2 cellular contexts compared by ENCODE assay signal in the genomic region with DNA sequence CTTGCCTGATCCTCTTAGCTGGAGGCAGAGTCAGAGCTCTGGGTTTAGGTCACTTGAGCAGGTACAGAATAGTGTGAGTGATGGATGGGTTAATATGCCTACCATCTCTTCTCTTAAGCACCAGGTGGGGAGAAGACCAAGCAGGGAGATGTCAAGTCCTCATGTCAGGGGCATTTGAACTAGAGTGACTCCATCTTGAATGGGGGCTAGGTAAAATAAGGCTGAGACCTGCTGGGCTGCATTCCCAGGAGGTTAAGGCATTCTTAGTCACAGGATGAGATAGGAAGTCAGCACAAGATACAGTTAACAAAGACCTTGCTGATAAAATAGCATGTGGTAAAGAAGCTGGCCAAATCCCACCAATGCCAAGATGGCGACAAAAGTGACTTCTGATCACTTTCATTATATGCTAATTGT.
TF ChIP-seq lines count a peak whose summit lies in the region.

No MANE protein-coding gene starts in this region.

TF ChIP-seq in GM23338, 12 proteins besides CTCF, POLR2A, EP300 and RAD21:
- TF ChIP-seq CREB1 (CRISPR knock-in tag; IDR thresholded peaks at IDR 0.05; ENCODE audit: low read depth) = no peak
- no peak for TF ChIP-seq STAT1 (IDR thresholded peaks at IDR 0.05; ENCODE audit: unreplicated experiment)
- TF ChIP-seq EZH2 (IDR thresholded peaks at IDR 0.05; ENCODE audit: low read depth, unreplicated experiment) = no peak
- TF ChIP-seq POLR2AphosphoS5 (IDR thresholded peaks at IDR 0.05; ENCODE audit: low read depth) = no peak
- TF ChIP-seq, protein P1, sequence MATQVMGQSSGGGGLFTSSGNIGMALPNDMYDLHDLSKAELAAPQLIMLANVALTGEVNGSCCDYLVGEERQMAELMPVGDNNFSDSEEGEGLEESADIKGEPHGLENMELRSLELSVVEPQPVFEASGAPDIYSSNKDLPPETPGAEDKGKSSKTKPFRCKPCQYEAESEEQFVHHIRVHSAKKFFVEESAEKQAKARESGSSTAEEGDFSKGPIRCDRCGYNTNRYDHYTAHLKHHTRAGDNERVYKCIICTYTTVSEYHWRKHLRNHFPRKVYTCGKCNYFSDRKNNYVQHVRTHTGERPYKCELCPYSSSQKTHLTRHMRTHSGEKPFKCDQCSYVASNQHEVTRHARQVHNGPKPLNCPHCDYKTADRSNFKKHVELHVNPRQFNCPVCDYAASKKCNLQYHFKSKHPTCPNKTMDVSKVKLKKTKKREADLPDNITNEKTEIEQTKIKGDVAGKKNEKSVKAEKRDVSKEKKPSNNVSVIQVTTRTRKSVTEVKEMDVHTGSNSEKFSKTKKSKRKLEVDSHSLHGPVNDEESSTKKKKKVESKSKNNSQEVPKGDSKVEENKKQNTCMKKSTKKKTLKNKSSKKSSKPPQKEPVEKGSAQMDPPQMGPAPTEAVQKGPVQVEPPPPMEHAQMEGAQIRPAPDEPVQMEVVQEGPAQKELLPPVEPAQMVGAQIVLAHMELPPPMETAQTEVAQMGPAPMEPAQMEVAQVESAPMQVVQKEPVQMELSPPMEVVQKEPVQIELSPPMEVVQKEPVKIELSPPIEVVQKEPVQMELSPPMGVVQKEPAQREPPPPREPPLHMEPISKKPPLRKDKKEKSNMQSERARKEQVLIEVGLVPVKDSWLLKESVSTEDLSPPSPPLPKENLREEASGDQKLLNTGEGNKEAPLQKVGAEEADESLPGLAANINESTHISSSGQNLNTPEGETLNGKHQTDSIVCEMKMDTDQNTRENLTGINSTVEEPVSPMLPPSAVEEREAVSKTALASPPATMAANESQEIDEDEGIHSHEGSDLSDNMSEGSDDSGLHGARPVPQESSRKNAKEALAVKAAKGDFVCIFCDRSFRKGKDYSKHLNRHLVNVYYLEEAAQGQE (IDR thresholded peaks at IDR 0.05; ENCODE audit: unreplicated experiment) = no peak
- TF ChIP-seq, protein P2, sequence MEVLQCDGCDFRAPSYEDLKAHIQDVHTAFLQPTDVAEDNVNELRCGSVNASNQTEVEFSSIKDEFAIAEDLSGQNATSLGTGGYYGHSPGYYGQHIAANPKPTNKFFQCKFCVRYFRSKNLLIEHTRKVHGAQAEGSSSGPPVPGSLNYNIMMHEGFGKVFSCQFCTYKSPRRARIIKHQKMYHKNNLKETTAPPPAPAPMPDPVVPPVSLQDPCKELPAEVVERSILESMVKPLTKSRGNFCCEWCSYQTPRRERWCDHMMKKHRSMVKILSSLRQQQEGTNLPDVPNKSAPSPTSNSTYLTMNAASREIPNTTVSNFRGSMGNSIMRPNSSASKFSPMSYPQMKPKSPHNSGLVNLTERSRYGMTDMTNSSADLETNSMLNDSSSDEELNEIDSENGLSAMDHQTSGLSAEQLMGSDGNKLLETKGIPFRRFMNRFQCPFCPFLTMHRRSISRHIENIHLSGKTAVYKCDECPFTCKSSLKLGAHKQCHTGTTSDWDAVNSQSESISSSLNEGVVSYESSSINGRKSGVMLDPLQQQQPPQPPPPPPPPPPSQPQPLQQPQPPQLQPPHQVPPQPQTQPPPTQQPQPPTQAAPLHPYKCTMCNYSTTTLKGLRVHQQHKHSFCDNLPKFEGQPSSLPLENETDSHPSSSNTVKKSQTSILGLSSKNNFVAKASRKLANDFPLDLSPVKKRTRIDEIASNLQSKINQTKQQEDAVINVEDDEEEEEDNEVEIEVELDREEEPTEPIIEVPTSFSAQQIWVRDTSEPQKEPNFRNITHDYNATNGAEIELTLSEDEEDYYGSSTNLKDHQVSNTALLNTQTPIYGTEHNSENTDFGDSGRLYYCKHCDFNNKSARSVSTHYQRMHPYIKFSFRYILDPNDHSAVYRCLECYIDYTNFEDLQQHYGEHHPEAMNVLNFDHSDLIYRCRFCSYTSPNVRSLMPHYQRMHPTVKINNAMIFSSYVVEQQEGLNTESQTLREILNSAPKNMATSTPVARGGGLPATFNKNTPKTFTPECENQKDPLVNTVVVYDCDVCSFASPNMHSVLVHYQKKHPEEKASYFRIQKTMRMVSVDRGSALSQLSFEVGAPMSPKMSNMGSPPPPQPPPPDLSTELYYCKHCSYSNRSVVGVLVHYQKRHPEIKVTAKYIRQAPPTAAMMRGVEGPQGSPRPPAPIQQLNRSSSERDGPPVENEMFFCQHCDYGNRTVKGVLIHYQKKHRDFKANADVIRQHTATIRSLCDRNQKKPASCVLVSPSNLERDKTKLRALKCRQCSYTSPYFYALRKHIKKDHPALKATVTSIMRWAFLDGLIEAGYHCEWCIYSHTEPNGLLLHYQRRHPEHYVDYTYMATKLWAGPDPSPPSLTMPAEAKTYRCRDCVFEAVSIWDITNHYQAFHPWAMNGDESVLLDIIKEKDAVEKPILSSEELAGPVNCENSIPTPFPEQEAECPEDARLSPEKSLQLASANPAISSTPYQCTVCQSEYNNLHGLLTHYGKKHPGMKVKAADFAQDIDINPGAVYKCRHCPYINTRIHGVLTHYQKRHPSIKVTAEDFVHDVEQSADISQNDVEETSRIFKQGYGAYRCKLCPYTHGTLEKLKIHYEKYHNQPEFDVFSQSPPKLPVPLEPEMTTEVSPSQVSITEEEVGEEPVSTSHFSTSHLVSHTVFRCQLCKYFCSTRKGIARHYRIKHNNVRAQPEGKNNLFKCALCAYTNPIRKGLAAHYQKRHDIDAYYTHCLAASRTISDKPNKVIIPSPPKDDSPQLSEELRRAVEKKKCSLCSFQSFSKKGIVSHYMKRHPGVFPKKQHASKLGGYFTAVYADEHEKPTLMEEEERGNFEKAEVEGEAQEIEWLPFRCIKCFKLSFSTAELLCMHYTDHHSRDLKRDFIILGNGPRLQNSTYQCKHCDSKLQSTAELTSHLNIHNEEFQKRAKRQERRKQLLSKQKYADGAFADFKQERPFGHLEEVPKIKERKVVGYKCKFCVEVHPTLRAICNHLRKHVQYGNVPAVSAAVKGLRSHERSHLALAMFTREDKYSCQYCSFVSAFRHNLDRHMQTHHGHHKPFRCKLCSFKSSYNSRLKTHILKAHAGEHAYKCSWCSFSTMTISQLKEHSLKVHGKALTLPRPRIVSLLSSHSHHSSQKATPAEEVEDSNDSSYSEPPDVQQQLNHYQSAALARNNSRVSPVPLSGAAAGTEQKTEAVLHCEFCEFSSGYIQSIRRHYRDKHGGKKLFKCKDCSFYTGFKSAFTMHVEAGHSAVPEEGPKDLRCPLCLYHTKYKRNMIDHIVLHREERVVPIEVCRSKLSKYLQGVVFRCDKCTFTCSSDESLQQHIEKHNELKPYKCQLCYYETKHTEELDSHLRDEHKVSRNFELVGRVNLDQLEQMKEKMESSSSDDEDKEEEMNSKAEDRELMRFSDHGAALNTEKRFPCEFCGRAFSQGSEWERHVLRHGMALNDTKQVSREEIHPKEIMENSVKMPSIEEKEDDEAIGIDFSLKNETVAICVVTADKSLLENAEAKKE (CRISPR knock-in tag; IDR thresholded peaks at IDR 0.05) = no peak

TF ChIP-seq in H1, 55 proteins besides CTCF, POLR2A, EP300 and RAD21:
- no peak for TF ChIP-seq CBX5 (IDR thresholded peaks at IDR 0.05; ENCODE audit: low read depth, low read length)
- TF ChIP-seq, protein P3, sequence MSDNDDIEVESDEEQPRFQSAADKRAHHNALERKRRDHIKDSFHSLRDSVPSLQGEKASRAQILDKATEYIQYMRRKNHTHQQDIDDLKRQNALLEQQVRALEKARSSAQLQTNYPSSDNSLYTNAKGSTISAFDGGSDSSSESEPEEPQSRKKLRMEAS (IDR thresholded peaks at IDR 0.05) = no peak
- no peak for TF ChIP-seq POU5F1 (IDR thresholded peaks at IDR 0.05; ENCODE audit: low read depth, low read length)
- no peak for TF ChIP-seq FOSL1 (IDR thresholded peaks at IDR 0.05; ENCODE audit: insufficient read depth, low read depth, low read length)
- TF ChIP-seq BRCA1 (IDR thresholded peaks at IDR 0.05; ENCODE audit: low read depth, low read length) = no peak
- no peak for TF ChIP-seq HDAC6 (IDR thresholded peaks at IDR 0.05; ENCODE audit: low read depth, low read length)
- no peak for TF ChIP-seq CTBP2 (IDR thresholded peaks at IDR 0.05; ENCODE audit: borderline replicate concordance, insufficient read depth, insufficient read length, low read length)
- TF ChIP-seq SIN3A (conservative IDR thresholded peaks at IDR 0.05 in 1 of 2, IDR thresholded peaks at IDR 0.05 in 1 of 2; ENCODE audit: low read depth in 1 of 2, low read length in 2 of 2) = no peak
- no peak for TF ChIP-seq JUND (IDR thresholded peaks at IDR 0.05; ENCODE audit: low read length)
- TF ChIP-seq RNF2 (IDR thresholded peaks at IDR 0.05; ENCODE audit: borderline replicate concordance, low read depth, low read length, missing control alignments, poor library complexity, severe bottlenecking) = no peak
- TF ChIP-seq TEAD4 (IDR thresholded peaks at IDR 0.05; ENCODE audit: low read depth, low read length) = no peak
- no peak for TF ChIP-seq GABPA (IDR thresholded peaks at IDR 0.05; ENCODE audit: borderline replicate concordance, insufficient read depth, low read length)
- no peak for TF ChIP-seq POLR2AphosphoS5 (IDR thresholded peaks at IDR 0.05; ENCODE audit: low read depth, low read length)
- TF ChIP-seq KDM4A (IDR thresholded peaks at IDR 0.05; ENCODE audit: low read depth, low read length, severe bottlenecking) = no peak
- TF ChIP-seq EGR1 (IDR thresholded peaks at IDR 0.05; ENCODE audit: borderline replicate concordance, low read depth, low read length) = no peak
- no peak for TF ChIP-seq RBBP5 (IDR thresholded peaks at IDR 0.05; ENCODE audit: borderline replicate concordance, low read depth, low read length)
